16 cellular contexts compared by ENCODE assay signal in the genomic region with DNA sequence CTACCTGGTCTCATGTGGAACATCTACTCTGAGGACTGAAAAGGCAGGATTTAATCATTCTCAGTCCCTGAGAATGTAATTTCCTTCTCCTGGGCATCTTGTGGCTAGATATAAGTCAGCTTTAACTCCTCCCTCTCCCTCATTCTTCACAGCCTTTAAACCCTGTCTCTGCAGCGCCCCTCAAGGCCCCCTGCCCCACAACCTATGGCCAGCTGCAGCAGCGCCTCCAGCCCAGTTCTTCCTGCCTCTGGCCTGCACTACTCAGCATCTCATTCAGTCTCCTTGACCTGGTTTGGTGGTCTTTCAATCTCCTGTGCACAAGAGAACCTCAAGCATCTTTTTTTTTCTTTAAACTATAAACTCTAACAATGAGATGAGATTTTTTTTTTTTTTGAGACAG. TPM values are rescaled to one million over a fixed set of nuclear protein-coding genes. Genes with fewer than 3 reads are reported as not detected.
DNase-seq lines count a peak whose midpoint lies in the region; ATAC-seq and TF ChIP-seq lines count a peak whose summit lies in the region.
"Had no signal": no experiment of that assay in that cellular context is flagged by ENCODE, and none has a peak within 500 bp of the region (broad histone marks: within the 10 kb centered on the region; RNA-seq: fewer than 3 reads in every experiment).

No MANE protein-coding gene starts in this region.

- POLR2A ChIA-PET in CD8-positive, alpha-beta memory T cell (lab: Charles Lee), result interaction anchor here (0.8 kb wide), 1 partner anchor 136 kb away, joined by 3 read pairs; no protein-coding TSS in a partner anchor

- H3K27ac Mint-ChIP-seq in CD8-positive, alpha-beta memory T cell, result peak overlapping the region in 5 of 8 donors; percentile 58 to 77 (median 59)
- H3K27ac Mint-ChIP-seq in endodermal cell, result no peak overlapping the region

- no peaks in the 10 kb centered on the region for H3K9me3 ChIP-seq in CD8-positive, alpha-beta memory T cell (ENCODE audit: low read length)
- H3K9me3 ChIP-seq in SJCRH30 (replicated peaks) (no peaks in the 10 kb centered on the region), endodermal cell (ENCODE audit: control insufficient read depth, low read length) (no peaks in the 10 kb centered on the region), neutrophil (no peaks in the 10 kb centered on the region)
- H3K9me3 ChIP-seq: SK-N-SH had no signal

- no peak for DNase-seq in CD8-positive, alpha-beta memory T cell
- no peak for DNase-seq in SJCRH30
- DNase-seq in endodermal cell, result peak; percentile 64
- DNase-seq in inferior parietal cortex (ENCODE audit: extremely low spot score), result no peak
- no peak for DNase-seq in cortex of kidney (lab: John Stamatoyannopoulos, UW)
- DNase-seq: COR-L47, DMS 273 treated with DMSO at 0.1 percent for 48 hours, DND-41, NCI-H1694 treated with DMSO at 0.1 percent for 48 hours, NCI-H510A treated with DMSO at 0.1 percent for 48 hours, NCI-H774, SK-N-SH had no signal

- H3K9ac ChIP-seq in endodermal cell (ENCODE audit: extremely low read depth, low read length, poor library complexity, severe bottlenecking), result no peak overlapping the region
- H3K9ac ChIP-seq: SK-N-SH had no signal

- H3K27me3 Mint-ChIP-seq in CD8-positive, alpha-beta memory T cell, result no peaks in the 10 kb centered on the region
- no peaks in the 10 kb centered on the region for H3K27me3 Mint-ChIP-seq in endodermal cell (ENCODE audit: insufficient read depth)

- no peaks in the 10 kb centered on the region for H3K4me1 ChIP-seq in CD8-positive, alpha-beta memory T cell (ENCODE audit: insufficient read depth, low read length)
- H3K4me1 ChIP-seq in SJCRH30 (peaks cover 39% of the 10 kb centered on the region), endodermal cell (ENCODE audit: control insufficient read depth, insufficient read depth, low read length) (peaks cover 32% of the 10 kb centered on the region), neutrophil (ENCODE audit: control insufficient read depth in 1 of 2, insufficient read depth in 1 of 2, low read depth in 1 of 2, low read length in 1 of 2) (peaks cover 28 to 31% of the 10 kb centered on the region in 2 experiments)

- peaks cover 0 to 47% (median 5%) of the 10 kb centered on the region in 3 donors for H3K36me3 Mint-ChIP-seq in CD8-positive, alpha-beta memory T cell
- peaks cover 28% of the 10 kb centered on the region for H3K36me3 Mint-ChIP-seq in endodermal cell (ENCODE audit: low read depth)

- ATAC-seq in HG02970 (IDR thresholded peaks at IDR 0.05; ENCODE audit: low FRiP score, unreplicated experiment), result no peak
- ATAC-seq: HCT116 had no signal

- CTCF ChIA-PET in CD8-positive, alpha-beta memory T cell (lab: Charles Lee), result interaction anchor here (1.5 kb wide), 1 partner anchor 21 kb away, joined by 4 read pairs; no protein-coding TSS in a partner anchor

- peaks cover 5% of the 10 kb centered on the region for H3K36me3 ChIP-seq in CD8-positive, alpha-beta memory T cell (ENCODE audit: insufficient read depth, low read length)
- H3K36me3 ChIP-seq in SJCRH30 (peaks cover 93% of the 10 kb centered on the region), endodermal cell (ENCODE audit: control insufficient read depth, insufficient read depth, low read length) (peaks cover 30% of the 10 kb centered on the region), neutrophil (peaks cover 30% of the 10 kb centered on the region)

- no peaks in the 10 kb centered on the region for H3K27me3 ChIP-seq in CD8-positive, alpha-beta memory T cell (ENCODE audit: insufficient read depth, low read length, poor library complexity, severe bottlenecking)
- H3K27me3 ChIP-seq in SJCRH30 (no peaks in the 10 kb centered on the region), endodermal cell (ENCODE audit: control insufficient read depth, insufficient read depth, low read length, poor library complexity, severe bottlenecking) (no peaks in the 10 kb centered on the region), neutrophil (no peaks in the 10 kb centered on the region)

- no peak overlapping the region for H3K4me3 ChIP-seq in CD8-positive, alpha-beta memory T cell (ENCODE audit: low read length)
- no peak overlapping the region for H3K4me3 ChIP-seq in SJCRH30
- H3K4me3 ChIP-seq in endodermal cell (ENCODE audit: low read length), result no peak overlapping the region
- no peak overlapping the region for H3K4me3 ChIP-seq in neutrophil (ENCODE audit: low read depth in 1 of 2, low read length in 1 of 2)

- H3K4me1 Mint-ChIP-seq in CD8-positive, alpha-beta memory T cell, result no peaks in the 10 kb centered on the region
- H3K4me1 Mint-ChIP-seq in endodermal cell, result peaks cover 32% of the 10 kb centered on the region

- no peak overlapping the region for H3K27ac ChIP-seq in CD8-positive, alpha-beta memory T cell (ENCODE audit: low read depth, low read length)
- H3K27ac ChIP-seq in SJCRH30 (peak overlapping the region; percentile 73; the same call in 1 of the 2 replicates), endodermal cell (ENCODE audit: low read depth, low read length) (no peak overlapping the region), neutrophil (peak overlapping the region; percentile 76)
- H3K27ac ChIP-seq: C4-2B had no signal

- no peak overlapping the region for H3K4me3 Mint-ChIP-seq in CD8-positive, alpha-beta memory T cell
- no peak overlapping the region for H3K4me3 Mint-ChIP-seq in endodermal cell

- TF ChIP-seq CTCF in endodermal cell (conservative IDR thresholded peaks at IDR 0.05), result peak; percentile 18
- no peak for TF ChIP-seq CTCF in neutrophil (IDR thresholded peaks at IDR 0.05)

- H3K9me3 Mint-ChIP-seq in CD8-positive, alpha-beta memory T cell, result no peaks in the 10 kb centered on the region
- no peaks in the 10 kb centered on the region for H3K9me3 Mint-ChIP-seq in endodermal cell

- WGBS in endodermal cell (ENCODE audit: insufficient coverage in 1 of 2, insufficient read length in 1 of 2), 2 experiments, result 78 to 80% methylated on average over 2 of the region's 2 CpGs

RNA-seq across cellular contexts. Expression of a gene that starts 29.3 kb away (rescaled TPM):
- 1 to 10 TPM; 4.8 to 5.5 TPM for total RNA-seq in CD8-positive, alpha-beta memory T cell
- polyA plus RNA-seq in CD8-positive, alpha-beta memory T cell, result 4.3 TPM
- total RNA-seq in SJCRH30 (2014; rRNA removed; shearing (Covaris generic)), result 80.1 and 80.7 TPM in 2 replicates
- 10 to 100 TPM; 21.2 to 24.1 TPM for total RNA-seq in endodermal cell
- 28.0 TPM for polyA plus RNA-seq in endodermal cell (2013, experiment 1 of 2)
- polyA plus RNA-seq in endodermal cell (2013, experiment 2 of 2), result 25.4 TPM

RNA-seq across cellular contexts. Expression of a gene that starts 44.0 kb away (rescaled TPM):
- total RNA-seq in CD8-positive, alpha-beta memory T cell, result 1 to 10 TPM; 6.5 to 7.6 TPM
- polyA plus RNA-seq in CD8-positive, alpha-beta memory T cell, result 6.4 TPM
- 4.7 and 5.3 TPM in 2 replicates for total RNA-seq in SJCRH30 (2014; rRNA removed; shearing (Covaris generic))
- total RNA-seq in endodermal cell, result 1 to 10 TPM; 2.8 to 3.8 TPM
- 4.8 TPM for polyA plus RNA-seq in endodermal cell (2013, experiment 1 of 2)
- 5.1 TPM for polyA plus RNA-seq in endodermal cell (2013, experiment 2 of 2)

RNA-seq across cellular contexts. Expression of a gene that starts 57.6 kb away (rescaled TPM):
- 100 to 1,000 TPM; 443 to 449 TPM for total RNA-seq in CD8-positive, alpha-beta memory T cell
- 1,008 TPM for polyA plus RNA-seq in CD8-positive, alpha-beta memory T cell
- total RNA-seq in SJCRH30 (2014; rRNA removed; shearing (Covaris generic)), result 400 TPM in 2 replicates
- 100 to 1,000 TPM; 426 to 455 TPM for total RNA-seq in endodermal cell
- 396 TPM for polyA plus RNA-seq in endodermal cell (2013, experiment 1 of 2)
- 348 TPM for polyA plus RNA-seq in endodermal cell (2013, experiment 2 of 2)

Comparison
In these comparisons a context has a peak if more than half of its experiments do, and no peak if none do; other contexts are left out.
1. H3K27ac ChIP-seq: peak in SJCRH30 (single experiment) and neutrophil (single experiment); none in CD8-positive, alpha-beta memory T cell (single experiment) and endodermal cell (single experiment).